In the genomic region with DNA sequence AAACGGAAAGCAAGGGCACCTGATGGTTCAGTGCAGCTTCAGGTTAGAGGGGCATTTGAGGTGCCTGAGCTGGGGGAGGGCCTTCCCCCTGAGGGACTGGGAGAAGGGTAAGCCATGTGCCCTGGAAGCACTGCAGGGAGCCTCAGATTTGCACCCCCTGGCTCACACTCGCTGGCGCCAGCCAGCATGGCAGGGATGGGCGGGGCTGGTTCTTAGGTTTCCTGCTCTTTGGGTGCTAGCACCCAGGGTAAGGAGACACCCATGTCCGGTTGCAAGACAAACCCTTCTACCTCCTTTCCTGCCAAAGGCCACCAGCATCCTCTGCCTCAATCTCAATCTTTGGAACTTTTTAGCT, we compare ENCODE assay signal across 2 cellular contexts.
TF ChIP-seq lines count a peak whose summit lies in the region.

No MANE protein-coding gene starts in this region.

TF ChIP-seq in liver, 16 proteins besides CTCF, POLR2A, EP300 and RAD21:
- TF ChIP-seq JUND (IDR thresholded peaks at IDR 0.05), result no peak
- no peak for TF ChIP-seq GABPA (IDR thresholded peaks at IDR 0.05 in 1 of 2, conservative IDR thresholded peaks at IDR 0.05 in 1 of 2)

TF ChIP-seq in HepG2, 621 proteins besides CTCF, POLR2A, EP300 and RAD21:
- TF ChIP-seq ZNF674 (CRISPR knock-in tag; IDR thresholded peaks at IDR 0.05; ENCODE audit: low read depth), result no peak
- no peak for TF ChIP-seq PRDM10 (CRISPR knock-in tag; IDR thresholded peaks at IDR 0.05; ENCODE audit: low read depth)
